In genomic region chr15:45715528-45715927, GRCh38 we compare ENCODE assay signal across 8 cellular contexts.
DNase-seq lines count a peak whose midpoint lies in the region; ATAC-seq and TF ChIP-seq lines count a peak whose summit lies in the region.

No MANE protein-coding gene starts in this region.

- H3K36me3 ChIP-seq in adipocyte (ENCODE audit: control insufficient read depth, insufficient read depth, low read length, severe bottlenecking), result no peaks in the 10 kb centered on the region
- H3K36me3 ChIP-seq in mesendoderm (ENCODE audit: control insufficient read depth, insufficient read depth, low read length), result no peaks in the 10 kb centered on the region
- H3K36me3 ChIP-seq in prostate gland, result no peaks in the 10 kb centered on the region

- TF ChIP-seq CTCF in GM10266 (IDR thresholded peaks at IDR 0.05; ENCODE audit: control insufficient read depth, insufficient read depth, low read depth, missing control alignments) (peak; percentile 37), LNCaP clone FGC (IDR thresholded peaks at IDR 0.05; ENCODE audit: control insufficient read depth, extremely low read depth, insufficient read depth) (peak; percentile 49), prostate gland (IDR thresholded peaks at IDR 0.05) (no peak)

- H3K18ac ChIP-seq in mesendoderm (ENCODE audit: low read length), result no peak overlapping the region

- no peak overlapping the region for H3K4me3 Mint-ChIP-seq in T-helper 17 cell

- H2BK15ac ChIP-seq in mesendoderm (replicated peaks; ENCODE audit: low read depth), result no peak overlapping the region

- no peaks in the 10 kb centered on the region for H3K79me2 ChIP-seq in mesendoderm (ENCODE audit: control insufficient read depth, insufficient read depth, low read length)

- H2BK5ac ChIP-seq in mesendoderm (ENCODE audit: low read length), result no peak overlapping the region

- no peaks in the 10 kb centered on the region for H3K9me3 ChIP-seq in adipocyte (ENCODE audit: control insufficient read depth, low read length)
- no peaks in the 10 kb centered on the region for H3K9me3 ChIP-seq in T-helper 17 cell (ENCODE audit: control insufficient read depth, low read length, poor library complexity, severe bottlenecking)
- H3K9me3 ChIP-seq in prostate gland, result no peaks in the 10 kb centered on the region

- H3K9ac ChIP-seq in adipocyte (ENCODE audit: low read length), result no peak overlapping the region
- H3K9ac ChIP-seq in mesendoderm (ENCODE audit: low read length), result no peak overlapping the region

- H3K27ac Mint-ChIP-seq in T-helper 17 cell, result no peak overlapping the region

- H3K23ac ChIP-seq in mesendoderm (ENCODE audit: low read length), result no peak overlapping the region

- H3K36me3 Mint-ChIP-seq in T-helper 17 cell (ENCODE audit: low read depth), result no peaks in the 10 kb centered on the region

- no peak overlapping the region for H2AK5ac ChIP-seq in mesendoderm (ENCODE audit: low read length)

- no peak overlapping the region for H3K4me2 ChIP-seq in mesendoderm (ENCODE audit: low read length)

- no peaks in the 10 kb centered on the region for H3K79me1 ChIP-seq in mesendoderm (ENCODE audit: low read length)

- H3K4me3 ChIP-seq in LNCaP clone FGC (ENCODE audit: low read depth, low read length) (no peak overlapping the region), adipocyte (ENCODE audit: low read length) (no peak overlapping the region), mesendoderm (ENCODE audit: low read length) (no peak overlapping the region), prostate gland (no peak overlapping the region)

- no peak overlapping the region for H3K4ac ChIP-seq in mesendoderm (ENCODE audit: low read depth, low read length)

- ATAC-seq in T-helper 17 cell (no peak), GM19351 (IDR thresholded peaks at IDR 0.05; ENCODE audit: unreplicated experiment) (no peak), GM19397 (IDR thresholded peaks at IDR 0.05; ENCODE audit: unreplicated experiment) (no peak)

- H4K8ac ChIP-seq in mesendoderm (ENCODE audit: low read depth, low read length), result no peak overlapping the region

- no peaks in the 10 kb centered on the region for H3K4me1 Mint-ChIP-seq in T-helper 17 cell

- no peak overlapping the region for H3K56ac ChIP-seq in mesendoderm (ENCODE audit: low read length)

- peaks cover 5% of the 10 kb centered on the region for H3K27me3 ChIP-seq in adipocyte (replicated peaks; ENCODE audit: control insufficient read depth, insufficient read depth, low read length)
- no peaks in the 10 kb centered on the region for H3K27me3 ChIP-seq in mesendoderm (ENCODE audit: insufficient read depth, low read length, poor library complexity)
- H3K27me3 ChIP-seq in prostate gland (replicated peaks; ENCODE audit: insufficient read depth), result no peaks in the 10 kb centered on the region

- H3K4me1 ChIP-seq in adipocyte (ENCODE audit: control insufficient read depth, insufficient read depth, low read length), result peaks cover 8% of the 10 kb centered on the region
- peaks cover 2% of the 10 kb centered on the region for H3K4me1 ChIP-seq in mesendoderm (ENCODE audit: control insufficient read depth, low read depth, low read length)
- no peaks in the 10 kb centered on the region for H3K4me1 ChIP-seq in prostate gland (replicated peaks)

- TF ChIP-seq POLR2A in prostate gland (IDR thresholded peaks at IDR 0.05), result no peak

- DNase-seq in GM10266 (ENCODE audit: extremely low spot score) (no peak), LNCaP clone FGC (ENCODE audit: low read depth) (no peak), adipocyte (ENCODE audit: low read depth) (peak; percentile 41), mesendoderm (peak; percentile 63), T-helper 17 cell (no peak), prostate gland (ENCODE audit: low spot score) (no peak)

- intact Hi-C loops in prostate gland (cut with DNase I), result loop anchor here (10.0 kb wide), 2 partner anchors 79 to 139 kb away; no protein-coding TSS in a partner anchor

- WGBS in mesendoderm (ENCODE audit: extremely low coverage, insufficient coverage, low lambda C conversion rate), result no CpG with 5 or more reads among the region's 1 CpG
- WGBS in prostate gland, result 96% methylated on average over 1 of the region's 1 CpG

- H4K5ac ChIP-seq in mesendoderm (ENCODE audit: low read length), result no peak overlapping the region

- H2BK120ac ChIP-seq in mesendoderm (ENCODE audit: low read depth, low read length), result no peak overlapping the region

- peaks cover 50% of the 10 kb centered on the region for H3K27me3 Mint-ChIP-seq in T-helper 17 cell

- H3K27ac ChIP-seq in mesendoderm (ENCODE audit: low read depth, low read length) (no peak overlapping the region), prostate gland (no peak overlapping the region)

Comparison
In these comparisons a context has a peak if more than half of its experiments do, and no peak if none do; other contexts are left out.
1. DNase-seq: peak in adipocyte (single experiment) and mesendoderm (single experiment); none in GM10266 (single experiment), LNCaP clone FGC (single experiment), T-helper 17 cell (0 of 3) and prostate gland (single experiment).
2. CTCF ChIP-seq: peak in GM10266 (single experiment) and LNCaP clone FGC (single experiment); none in prostate gland (0 of 4).